15 cellular contexts compared by ENCODE assay signal in the genomic region with DNA sequence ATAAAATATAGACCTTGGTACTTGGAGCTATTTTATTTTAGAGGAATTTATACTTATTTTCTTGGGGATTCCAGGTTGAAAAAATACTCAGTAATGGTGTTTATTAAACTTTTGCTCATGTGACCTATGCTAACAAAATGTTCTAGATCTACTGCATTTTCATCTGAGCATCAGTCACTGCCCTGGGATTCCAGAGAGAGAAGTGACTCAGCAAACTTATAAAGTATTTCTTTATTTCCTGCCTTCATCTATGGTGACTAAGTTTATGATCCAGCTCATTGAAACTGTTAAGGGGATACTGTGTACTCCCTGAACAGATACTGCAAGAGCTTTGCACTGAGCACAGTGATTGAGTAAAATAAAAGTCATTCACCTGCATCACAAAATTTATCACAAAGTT.
A peak's percentile ranks its signal among the peaks of the same experiment; 100 is the strongest.
DNase-seq lines count a peak whose midpoint lies in the region; TF ChIP-seq lines count a peak whose summit lies in the region.
"Had no signal": no experiment of that assay in that cellular context is flagged by ENCODE, and none has a peak within 500 bp of the region (broad histone marks: within the 10 kb centered on the region; RNA-seq: fewer than 3 reads in every experiment).

No MANE protein-coding gene starts in this region.

- DNase-seq in A172 (ENCODE audit: low spot score) (peak; percentile 76), HS-27A (ENCODE audit: low read depth) (peak; percentile 43), SW 1271 (lab: John Stamatoyannopoulos, UW) (peak; percentile 4 to 61), fibroblast of peridontal ligament (ENCODE audit: extremely low read depth) (peak; percentile 26), SIG-M5 (lab: John Stamatoyannopoulos, UW) (no peak), erythroblast (lab: John Stamatoyannopoulos, UW) (no peak), HPDE6-E6E7 (ENCODE audit: extremely low spot score) (no peak)
- no peak for DNase-seq in stimulated activated CD4-positive, alpha-beta T cell treated with anti-CD3 and anti-CD28 coated beads, Interleukin-4, amount 100 ng/mL, for 4 hours
- DNase-seq: 8988T, activated gamma-delta T cell, hypothalamus, left ventricle myocardium superior, NCI-H187 treated with DMSO at 0.1 percent for 48 hours, NCI-H774, right lobe of liver had no signal

- no peak for TF ChIP-seq POLR2A in erythroblast (IDR thresholded peaks at IDR 0.05; ENCODE audit: low read length)

Comparison
In these comparisons a context has a peak if more than half of its experiments do, and no peak if none do; other contexts are left out.
1. DNase-seq: peak in A172 (single experiment), HS-27A (single experiment), SW 1271 (2 of 2) and fibroblast of peridontal ligament (single experiment); none in stimulated activated CD4-positive, alpha-beta T cell treated with anti-CD3 and anti-CD28 coated beads, Interleukin-4, amount 100 ng/mL, for 4 hours (0 of 2), SIG-M5 (single experiment), erythroblast (0 of 2) and HPDE6-E6E7 (single experiment).